Comparison of ENCODE assay signal across 8 cellular contexts in genomic region chr19:1064661-1065605, GRCh38. TPM values are rescaled to one million over a fixed set of nuclear protein-coding genes. Genes with fewer than 3 reads are reported as not detected.
DNase-seq lines count a peak whose midpoint lies in the region; ATAC-seq and TF ChIP-seq lines count a peak whose summit lies in the region.

No MANE protein-coding gene starts in this region.

- no peak overlapping the region for H3K4me3 ChIP-seq in choroid plexus epithelial cell (ENCODE audit: low read depth, low read length)

- H3K27ac Mint-ChIP-seq in stimulated activated effector memory CD8-positive, alpha-beta T cell treated with anti-CD3 and anti-CD28 coated beads, Interleukin-12 subunit alpha, Interleukin-12 subunit beta, amount 100 ng/mL, for 72 hours = no peak overlapping the region

- H3K9me3 Mint-ChIP-seq in stimulated activated effector memory CD8-positive, alpha-beta T cell treated with anti-CD3 and anti-CD28 coated beads, Interleukin-12 subunit alpha, Interleukin-12 subunit beta, amount 100 ng/mL, for 72 hours = no peaks in the 10 kb centered on the region

- H3K4me3 Mint-ChIP-seq in stimulated activated effector memory CD8-positive, alpha-beta T cell treated with anti-CD3 and anti-CD28 coated beads, Interleukin-12 subunit alpha, Interleukin-12 subunit beta, amount 100 ng/mL, for 72 hours = peak overlapping the region; percentile 92

- peak; percentile 59 for TF ChIP-seq CTCF in choroid plexus epithelial cell (conservative IDR thresholded peaks at IDR 0.05; ENCODE audit: low read depth, low read length)

- DNase-seq in GF-D8 (lab: John Stamatoyannopoulos, UW) (peak; percentile 34), Kasumi-1 (lab: John Stamatoyannopoulos, UW) (peak; percentile 52 to 53), choroid plexus epithelial cell (ENCODE audit: low read depth) (peak; percentile 65), left lobe of liver (ENCODE audit: low spot score) (no peak), NCI-H1048 (lab: John Stamatoyannopoulos, UW) (no peak), SKM-1 (lab: John Stamatoyannopoulos, UW; ENCODE audit: unreplicated experiment) (no peak)
- peak in 1 of 2 donors; percentile 85 for DNase-seq in stimulated activated effector memory CD8-positive, alpha-beta T cell treated with anti-CD3 and anti-CD28 coated beads, Interleukin-12 subunit alpha, Interleukin-12 subunit beta, amount 100 ng/mL, for 72 hours (ENCODE audit: low spot score in 2 of 2)

- ATAC-seq in activated CD4-positive, CD25-positive, alpha-beta regulatory T cell treated with anti-CD3 and anti-CD28 coated beads, Interleukin-2, amount 50 U/mL, for 24 hours = peak; percentile 48 to 59
- peak; percentile 83 for ATAC-seq in left lobe of liver
- peak; percentile 60 for ATAC-seq in stimulated activated effector memory CD8-positive, alpha-beta T cell treated with anti-CD3 and anti-CD28 coated beads, Interleukin-12 subunit alpha, Interleukin-12 subunit beta, amount 100 ng/mL, for 72 hours

- peaks cover 50% of the 10 kb centered on the region for H3K4me1 Mint-ChIP-seq in stimulated activated effector memory CD8-positive, alpha-beta T cell treated with anti-CD3 and anti-CD28 coated beads, Interleukin-12 subunit alpha, Interleukin-12 subunit beta, amount 100 ng/mL, for 72 hours

- peaks cover 33% of the 10 kb centered on the region for H3K36me3 Mint-ChIP-seq in stimulated activated effector memory CD8-positive, alpha-beta T cell treated with anti-CD3 and anti-CD28 coated beads, Interleukin-12 subunit alpha, Interleukin-12 subunit beta, amount 100 ng/mL, for 72 hours

RNA-seq across cellular contexts. Expression of gene ARHGAP45, which starts 2.0 kb away (rescaled TPM):
- total RNA-seq in left lobe of liver = 5.1 TPM

RNA-seq across cellular contexts. Expression of gene ABCA7, which starts 25.0 kb away (rescaled TPM):
- total RNA-seq in left lobe of liver = 10.4 TPM

RNA-seq across cellular contexts. Expression of gene POLR2E, which starts 30.2 kb away (rescaled TPM):
- total RNA-seq in left lobe of liver = 143 TPM

RNA-seq across cellular contexts. Expression of gene CNN2, which starts 38.5 kb away (rescaled TPM):
- 23.2 TPM for total RNA-seq in left lobe of liver

RNA-seq across cellular contexts. Expression of gene GPX4, which starts 38.9 kb away (rescaled TPM):
- total RNA-seq in left lobe of liver = 247 TPM

Comparison
In these comparisons a context has a peak if more than half of its experiments do, and no peak if none do; other contexts are left out.
1. DNase-seq: peak in GF-D8 (single experiment), Kasumi-1 (2 of 2) and choroid plexus epithelial cell (single experiment); none in left lobe of liver (single experiment), NCI-H1048 (single experiment) and SKM-1 (single experiment).
2. Peak in every context shown above with its lines, with median percentiles within 50 percentile points of each other: ATAC-seq.